In genomic region chr15:68210821-68211655, GRCh38 we compare ENCODE assay signal across 9 cellular contexts. TPM values are rescaled to one million over a fixed set of nuclear protein-coding genes. Genes with fewer than 3 reads are reported as not detected.
DNase-seq lines count a peak whose midpoint lies in the region; ATAC-seq and TF ChIP-seq lines count a peak whose summit lies in the region.
"Had no signal": no experiment of that assay in that cellular context is flagged by ENCODE, and none has a peak within 500 bp of the region (broad histone marks: within the 10 kb centered on the region; RNA-seq: fewer than 3 reads in every experiment).

No MANE protein-coding gene starts in this region.

- TF ChIP-seq CTCF in lung (IDR thresholded peaks at IDR 0.05; ENCODE audit: control extremely low read depth, extremely low read depth) = peak; percentile 31

- DNase-seq in D341Med (ENCODE audit: low spot score) (peak; percentile 89), dermis blood vessel endothelial cell (peak; percentile 73), lung (ENCODE audit: low spot score) (peak; percentile 47), kidney glomerular epithelial cell (lab: John Stamatoyannopoulos, UW) (no peak), AML-193 (lab: John Stamatoyannopoulos, UW) (no peak)
- DNase-seq in activated CD4-positive, alpha-beta T cell treated with anti-CD3 and anti-CD28 coated beads, Interleukin-2, amount 50 U/mL, for 48 hours = peak; percentile 58 to 59
- peak; percentile 41 to 53 for DNase-seq in stimulated activated CD8-positive, alpha-beta memory T cell treated with anti-CD3 and anti-CD28 coated beads, Interleukin-2, amount 100 ng/mL, for 48 hours (ENCODE audit: low read depth in 2 of 2)

- ATAC-seq in lung (ENCODE audit: insufficient read depth, low FRiP score) = no peak

- peaks cover 0 to 14% of the 10 kb centered on the region in 2 donors for H3K4me1 ChIP-seq in lung (ENCODE audit: control insufficient read depth in 2 of 2, insufficient read depth in 2 of 2, low read length in 2 of 2)

- WGBS in lung, 2 donors = 54% methylated on average over 23 of the region's 23 CpGs

- H3K4me3 ChIP-seq in lung = no peak overlapping the region
- H3K4me3 ChIP-seq: SJSA1 had no signal

- H3K27ac ChIP-seq in KOPT-K1 (ENCODE audit: low read depth, low read length, poor library complexity, severe bottlenecking) = peak overlapping the region; percentile 73
- H3K27ac ChIP-seq in lung (ENCODE audit: low read depth in 1 of 2, low read length in 1 of 2) = no peak overlapping the region
- H3K27ac ChIP-seq: SJSA1 had no signal

- H3K36me3 ChIP-seq in KOPT-K1 (ENCODE audit: insufficient read depth, low read length) (peaks cover 71% of the 10 kb centered on the region), lung (ENCODE audit: control insufficient read depth in 2 of 2, insufficient read depth in 2 of 2, low read length in 2 of 2) (peaks cover 0 to 10% of the 10 kb centered on the region in 2 donors)

- H3K27me3 ChIP-seq in lung (ENCODE audit: control insufficient read depth, insufficient read depth) = no peaks in the 10 kb centered on the region
- H3K27me3 ChIP-seq: SJSA1 had no signal

- H3K9me3 ChIP-seq in KOPT-K1 (ENCODE audit: insufficient read depth, low read length, poor library complexity, severe bottlenecking) = no peaks in the 10 kb centered on the region
- no peaks in the 10 kb centered on the region for H3K9me3 ChIP-seq in lung (ENCODE audit: control insufficient read depth in 2 of 2, insufficient read depth in 1 of 2, low read length in 1 of 2)
- H3K9me3 ChIP-seq: SJSA1 had no signal

RNA-seq across cellular contexts. Expression of gene CALML4, which starts 5.9 kb away (rescaled TPM):
- total RNA-seq in dermis blood vessel endothelial cell = 1.8 and 2.0 TPM in 2 replicates
- 10 to 100 TPM; 10.4 to 16.8 TPM for total RNA-seq in lung
- polyA plus RNA-seq in lung = 10 to 100 TPM; 12.0 to 21.7 TPM

RNA-seq across cellular contexts. Expression of gene CLN6, which starts 18.5 kb away (rescaled TPM):
- total RNA-seq in dermis blood vessel endothelial cell (10.6 and 16.0 TPM in 2 replicates), lung (10 to 100 TPM; 13.9 to 47.1 TPM)
- polyA plus RNA-seq in lung = 10 to 100 TPM; 37.4 to 48.9 TPM

Comparison
In these comparisons a context has a peak if more than half of its experiments do, and no peak if none do; other contexts are left out.
1. DNase-seq: peak in D341Med (single experiment), activated CD4-positive, alpha-beta T cell treated with anti-CD3 and anti-CD28 coated beads, Interleukin-2, amount 50 U/mL, for 48 hours (2 of 2), dermis blood vessel endothelial cell (single experiment), lung (single experiment) and stimulated activated CD8-positive, alpha-beta memory T cell treated with anti-CD3 and anti-CD28 coated beads, Interleukin-2, amount 100 ng/mL, for 48 hours (2 of 2); none in kidney glomerular epithelial cell (single experiment) and AML-193 (0 of 2).